In the genomic region with DNA sequence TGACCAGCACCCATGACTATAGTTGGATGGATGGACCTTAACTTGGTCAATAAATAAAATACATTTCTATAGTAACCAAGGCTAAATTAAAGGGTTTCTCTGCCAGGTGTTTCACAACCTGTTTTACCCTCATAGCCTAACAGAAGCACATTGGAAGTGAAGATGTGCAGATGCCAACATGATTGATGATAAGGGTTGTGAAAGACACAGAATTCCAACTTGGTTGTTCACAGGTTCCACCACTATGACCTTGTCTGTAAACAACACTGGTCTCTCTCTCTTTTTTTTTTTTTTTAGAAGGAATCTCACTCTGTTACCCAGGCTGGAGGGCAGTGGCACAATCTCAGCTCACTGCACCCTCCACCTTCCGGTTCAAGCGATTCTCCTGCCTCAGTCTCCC, we compare ENCODE assay signal across 1 cellular context.
TF ChIP-seq lines count a peak whose summit lies in the region.

No MANE protein-coding gene starts in this region.

TF ChIP-seq in HepG2, 621 proteins besides CTCF, POLR2A, EP300 and RAD21 (continued from another document and continues in another):
- peak; percentile 72 for TF ChIP-seq ARID5B (CRISPR knock-in tag; IDR thresholded peaks at IDR 0.05)
- TF ChIP-seq FOXA3 (CRISPR knock-in tag; IDR thresholded peaks at IDR 0.05): peak; percentile 65
- no peak for TF ChIP-seq ZSCAN25 (CRISPR knock-in tag; IDR thresholded peaks at IDR 0.05)
- TF ChIP-seq, protein P1, sequence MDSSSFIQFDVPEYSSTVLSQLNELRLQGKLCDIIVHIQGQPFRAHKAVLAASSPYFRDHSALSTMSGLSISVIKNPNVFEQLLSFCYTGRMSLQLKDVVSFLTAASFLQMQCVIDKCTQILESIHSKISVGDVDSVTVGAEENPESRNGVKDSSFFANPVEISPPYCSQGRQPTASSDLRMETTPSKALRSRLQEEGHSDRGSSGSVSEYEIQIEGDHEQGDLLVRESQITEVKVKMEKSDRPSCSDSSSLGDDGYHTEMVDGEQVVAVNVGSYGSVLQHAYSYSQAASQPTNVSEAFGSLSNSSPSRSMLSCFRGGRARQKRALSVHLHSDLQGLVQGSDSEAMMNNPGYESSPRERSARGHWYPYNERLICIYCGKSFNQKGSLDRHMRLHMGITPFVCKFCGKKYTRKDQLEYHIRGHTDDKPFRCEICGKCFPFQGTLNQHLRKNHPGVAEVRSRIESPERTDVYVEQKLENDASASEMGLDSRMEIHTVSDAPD (CRISPR knock-in tag; IDR thresholded peaks at IDR 0.05): no peak
- no peak for TF ChIP-seq ZNF207 (IDR thresholded peaks at IDR 0.05; ENCODE audit: borderline replicate concordance)
- TF ChIP-seq ZNF205 (CRISPR knock-in tag; IDR thresholded peaks at IDR 0.05): no peak
- TF ChIP-seq NCOA5 (CRISPR knock-in tag; IDR thresholded peaks at IDR 0.05): no peak
- TF ChIP-seq ZNF501 (CRISPR knock-in tag; IDR thresholded peaks at IDR 0.05): no peak
- TF ChIP-seq CAMTA2 (CRISPR knock-in tag; IDR thresholded peaks at IDR 0.05; ENCODE audit: borderline replicate concordance): no peak
- no peak for TF ChIP-seq NRL (CRISPR knock-in tag; IDR thresholded peaks at IDR 0.05; ENCODE audit: borderline replicate concordance)
- TF ChIP-seq ZFP36L1 (CRISPR knock-in tag; IDR thresholded peaks at IDR 0.05): no peak
- TF ChIP-seq SOX13 (IDR thresholded peaks at IDR 0.05): no peak
- peak in 1 of 2 experiments; percentile 56; a peak in 1 of 4 replicates for TF ChIP-seq SOX13 (CRISPR knock-in tag; conservative IDR thresholded peaks at IDR 0.05 in 1 of 2, IDR thresholded peaks at IDR 0.05 in 1 of 2)
- TF ChIP-seq PHF20 (CRISPR knock-in tag; IDR thresholded peaks at IDR 0.05): no peak
- TF ChIP-seq, protein P2, sequence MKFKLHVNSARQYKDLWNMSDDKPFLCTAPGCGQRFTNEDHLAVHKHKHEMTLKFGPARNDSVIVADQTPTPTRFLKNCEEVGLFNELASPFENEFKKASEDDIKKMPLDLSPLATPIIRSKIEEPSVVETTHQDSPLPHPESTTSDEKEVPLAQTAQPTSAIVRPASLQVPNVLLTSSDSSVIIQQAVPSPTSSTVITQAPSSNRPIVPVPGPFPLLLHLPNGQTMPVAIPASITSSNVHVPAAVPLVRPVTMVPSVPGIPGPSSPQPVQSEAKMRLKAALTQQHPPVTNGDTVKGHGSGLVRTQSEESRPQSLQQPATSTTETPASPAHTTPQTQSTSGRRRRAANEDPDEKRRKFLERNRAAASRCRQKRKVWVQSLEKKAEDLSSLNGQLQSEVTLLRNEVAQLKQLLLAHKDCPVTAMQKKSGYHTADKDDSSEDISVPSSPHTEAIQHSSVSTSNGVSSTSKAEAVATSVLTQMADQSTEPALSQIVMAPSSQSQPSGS (CRISPR knock-in tag; IDR thresholded peaks at IDR 0.05): no peak
- no peak for TF ChIP-seq ZEB1 (IDR thresholded peaks at IDR 0.05; ENCODE audit: insufficient replicate concordance, low read depth)
- TF ChIP-seq HNF4G (IDR thresholded peaks at IDR 0.05; ENCODE audit: borderline replicate concordance, low read depth, low read length): peak; percentile 7; the same call in 1 of the 2 replicates
- no peak for TF ChIP-seq HNF4G (CRISPR knock-in tag; IDR thresholded peaks at IDR 0.05; ENCODE audit: borderline replicate concordance, low read depth)
- peak in 1 of 2 experiments; percentile 66; a peak in 2 of 4 replicates for TF ChIP-seq NR2F1 (CRISPR knock-in tag; IDR thresholded peaks at IDR 0.05)
- no peak for TF ChIP-seq ZMAT3 (CRISPR knock-in tag; conservative IDR thresholded peaks at IDR 0.05)
- peak; percentile 54; the same call in 1 of the 2 replicates for TF ChIP-seq FOXA1 (IDR thresholded peaks at IDR 0.05)
- TF ChIP-seq FOXA1 (CRISPR knock-in tag; IDR thresholded peaks at IDR 0.05): no peak
- TF ChIP-seq TRIM22 (IDR thresholded peaks at IDR 0.05): no peak
- TF ChIP-seq NCOA1 (CRISPR knock-in tag; IDR thresholded peaks at IDR 0.05): no peak
- no peak for TF ChIP-seq ZBED4 (CRISPR knock-in tag; IDR thresholded peaks at IDR 0.05; ENCODE audit: borderline replicate concordance)
- TF ChIP-seq LCORL (IDR thresholded peaks at IDR 0.05): no peak
- no peak for TF ChIP-seq LCORL (CRISPR knock-in tag; IDR thresholded peaks at IDR 0.05)
- no peak for TF ChIP-seq MTA1 (CRISPR knock-in tag; IDR thresholded peaks at IDR 0.05; ENCODE audit: borderline replicate concordance)
- peak; percentile 65 for TF ChIP-seq RARA (CRISPR knock-in tag; IDR thresholded peaks at IDR 0.05)
- peak; percentile 53 for TF ChIP-seq GATAD2A (CRISPR knock-in tag; IDR thresholded peaks at IDR 0.05)
- no peak for TF ChIP-seq NKX3-1 (CRISPR knock-in tag; IDR thresholded peaks at IDR 0.05)
- TF ChIP-seq, protein P3, sequence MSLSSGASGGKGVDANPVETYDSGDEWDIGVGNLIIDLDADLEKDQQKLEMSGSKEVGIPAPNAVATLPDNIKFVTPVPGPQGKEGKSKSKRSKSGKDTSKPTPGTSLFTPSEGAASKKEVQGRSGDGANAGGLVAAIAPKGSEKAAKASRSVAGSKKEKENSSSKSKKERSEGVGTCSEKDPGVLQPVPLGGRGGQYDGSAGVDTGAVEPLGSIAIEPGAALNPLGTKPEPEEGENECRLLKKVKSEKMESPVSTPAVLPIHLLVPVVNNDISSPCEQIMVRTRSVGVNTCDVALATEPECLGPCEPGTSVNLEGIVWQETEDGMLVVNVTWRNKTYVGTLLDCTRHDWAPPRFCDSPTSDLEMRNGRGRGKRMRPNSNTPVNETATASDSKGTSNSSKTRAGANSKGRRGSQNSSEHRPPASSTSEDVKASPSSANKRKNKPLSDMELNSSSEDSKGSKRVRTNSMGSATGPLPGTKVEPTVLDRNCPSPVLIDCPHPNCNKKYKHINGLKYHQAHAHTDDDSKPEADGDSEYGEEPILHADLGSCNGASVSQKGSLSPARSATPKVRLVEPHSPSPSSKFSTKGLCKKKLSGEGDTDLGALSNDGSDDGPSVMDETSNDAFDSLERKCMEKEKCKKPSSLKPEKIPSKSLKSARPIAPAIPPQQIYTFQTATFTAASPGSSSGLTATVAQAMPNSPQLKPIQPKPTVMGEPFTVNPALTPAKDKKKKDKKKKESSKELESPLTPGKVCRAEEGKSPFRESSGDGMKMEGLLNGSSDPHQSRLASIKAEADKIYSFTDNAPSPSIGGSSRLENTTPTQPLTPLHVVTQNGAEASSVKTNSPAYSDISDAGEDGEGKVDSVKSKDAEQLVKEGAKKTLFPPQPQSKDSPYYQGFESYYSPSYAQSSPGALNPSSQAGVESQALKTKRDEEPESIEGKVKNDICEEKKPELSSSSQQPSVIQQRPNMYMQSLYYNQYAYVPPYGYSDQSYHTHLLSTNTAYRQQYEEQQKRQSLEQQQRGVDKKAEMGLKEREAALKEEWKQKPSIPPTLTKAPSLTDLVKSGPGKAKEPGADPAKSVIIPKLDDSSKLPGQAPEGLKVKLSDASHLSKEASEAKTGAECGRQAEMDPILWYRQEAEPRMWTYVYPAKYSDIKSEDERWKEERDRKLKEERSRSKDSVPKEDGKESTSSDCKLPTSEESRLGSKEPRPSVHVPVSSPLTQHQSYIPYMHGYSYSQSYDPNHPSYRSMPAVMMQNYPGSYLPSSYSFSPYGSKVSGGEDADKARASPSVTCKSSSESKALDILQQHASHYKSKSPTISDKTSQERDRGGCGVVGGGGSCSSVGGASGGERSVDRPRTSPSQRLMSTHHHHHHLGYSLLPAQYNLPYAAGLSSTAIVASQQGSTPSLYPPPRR (CRISPR knock-in tag; IDR thresholded peaks at IDR 0.05; ENCODE audit: borderline replicate concordance): no peak
- no peak for TF ChIP-seq FOXP1 (IDR thresholded peaks at IDR 0.05)
- peak; percentile 62 for TF ChIP-seq FOXP1 (CRISPR knock-in tag; IDR thresholded peaks at IDR 0.05)
- TF ChIP-seq CEBPG (CRISPR knock-in tag; IDR thresholded peaks at IDR 0.05): peak; percentile 65
- TF ChIP-seq ZNF644 (CRISPR knock-in tag; IDR thresholded peaks at IDR 0.05; ENCODE audit: low read depth): peak; percentile 47; the same call in 1 of the 2 replicates
- no peak for TF ChIP-seq TEAD2 (CRISPR knock-in tag; IDR thresholded peaks at IDR 0.05)
- TF ChIP-seq FLYWCH1 (CRISPR knock-in tag; IDR thresholded peaks at IDR 0.05): no peak
- no peak for TF ChIP-seq ZNF777 (CRISPR knock-in tag; IDR thresholded peaks at IDR 0.05)
- TF ChIP-seq SMYD3 (CRISPR knock-in tag; IDR thresholded peaks at IDR 0.05): no peak
- peak; percentile 72; the same call in 1 of the 2 replicates for TF ChIP-seq HMG20A (CRISPR knock-in tag; IDR thresholded peaks at IDR 0.05; ENCODE audit: borderline replicate concordance)
- TF ChIP-seq GPN1 (CRISPR knock-in tag; IDR thresholded peaks at IDR 0.05; ENCODE audit: borderline replicate concordance): no peak
- TF ChIP-seq JUND (CRISPR knock-in tag; IDR thresholded peaks at IDR 0.05): no peak
- TF ChIP-seq SAP130 (CRISPR knock-in tag; IDR thresholded peaks at IDR 0.05; ENCODE audit: low read depth): peak; percentile 42; the same call in 1 of the 2 replicates
- TF ChIP-seq, protein P4, sequence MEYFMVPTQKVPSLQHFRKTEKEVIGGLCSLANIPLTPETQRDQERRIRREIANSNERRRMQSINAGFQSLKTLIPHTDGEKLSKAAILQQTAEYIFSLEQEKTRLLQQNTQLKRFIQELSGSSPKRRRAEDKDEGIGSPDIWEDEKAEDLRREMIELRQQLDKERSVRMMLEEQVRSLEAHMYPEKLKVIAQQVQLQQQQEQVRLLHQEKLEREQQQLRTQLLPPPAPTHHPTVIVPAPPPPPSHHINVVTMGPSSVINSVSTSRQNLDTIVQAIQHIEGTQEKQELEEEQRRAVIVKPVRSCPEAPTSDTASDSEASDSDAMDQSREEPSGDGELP (IDR thresholded peaks at IDR 0.05; ENCODE audit: borderline replicate concordance, low read depth): no peak
- TF ChIP-seq, protein P5, sequence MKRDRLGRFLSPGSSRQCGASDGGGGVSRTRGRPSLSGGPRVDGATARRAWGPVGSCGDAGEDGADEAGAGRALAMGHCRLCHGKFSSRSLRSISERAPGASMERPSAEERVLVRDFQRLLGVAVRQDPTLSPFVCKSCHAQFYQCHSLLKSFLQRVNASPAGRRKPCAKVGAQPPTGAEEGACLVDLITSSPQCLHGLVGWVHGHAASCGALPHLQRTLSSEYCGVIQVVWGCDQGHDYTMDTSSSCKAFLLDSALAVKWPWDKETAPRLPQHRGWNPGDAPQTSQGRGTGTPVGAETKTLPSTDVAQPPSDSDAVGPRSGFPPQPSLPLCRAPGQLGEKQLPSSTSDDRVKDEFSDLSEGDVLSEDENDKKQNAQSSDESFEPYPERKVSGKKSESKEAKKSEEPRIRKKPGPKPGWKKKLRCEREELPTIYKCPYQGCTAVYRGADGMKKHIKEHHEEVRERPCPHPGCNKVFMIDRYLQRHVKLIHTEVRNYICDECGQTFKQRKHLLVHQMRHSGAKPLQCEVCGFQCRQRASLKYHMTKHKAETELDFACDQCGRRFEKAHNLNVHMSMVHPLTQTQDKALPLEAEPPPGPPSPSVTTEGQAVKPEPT (CRISPR knock-in tag; IDR thresholded peaks at IDR 0.05; ENCODE audit: low read depth): no peak
